1 cellular context compared by ENCODE assay signal in genomic region chr10:101228682-101229274, GRCh38.
TF ChIP-seq lines count a peak whose summit lies in the region.

No MANE protein-coding gene starts in this region.

TF ChIP-seq in H1, 55 proteins besides CTCF, POLR2A, EP300 and RAD21 (continued from another document):
- TF ChIP-seq KDM5A (IDR thresholded peaks at IDR 0.05; ENCODE audit: low read length), result no peak
- TF ChIP-seq POU5F1 (IDR thresholded peaks at IDR 0.05; ENCODE audit: low read depth, low read length), result no peak
- TF ChIP-seq E2F6 (IDR thresholded peaks at IDR 0.05), result no peak; the same call in 1 of the 2 replicates
